22 cellular contexts compared by ENCODE assay signal in genomic region chr6:84445074-84445473, GRCh38.
"Had no signal": no experiment of that assay in that cellular context is flagged by ENCODE, and none has a peak within 500 bp of the region (broad histone marks: within the 10 kb centered on the region; RNA-seq: fewer than 3 reads in every experiment).

No MANE protein-coding gene starts in this region.

- H3K4me3 ChIP-seq: SJSA1 had no signal

- FAIRE-seq: RCC 7860 had no signal

- H3K9ac ChIP-seq: SK-N-SH had no signal

- H3K4me2 ChIP-seq: SK-N-SH had no signal

- DNase-seq: KBM-7, MV-4-11, NCI-H1048, NCI-H1105, NCI-H1436 treated with DMSO at 0.1 percent for 48 hours, NCI-H1694, NCI-H187 treated with DMSO at 0.1 percent for 48 hours, NCI-H2029 treated with DMSO at 0.1 percent for 48 hours, NCI-H2171, NCI-H226, NCI-H446, NCI-H510A, NCI-H524 treated with DMSO at 0.1 percent for 48 hours, NCI-H69, NCI-H774, Right ventricle myocardium superior, RPMI8226, SIG-M5, SK-N-SH, SW 1271 had no signal

- H3K4me1 ChIP-seq: SJSA1 had no signal

- H3K27me3 ChIP-seq: SJSA1 had no signal

- H3K9me3 ChIP-seq: SJSA1, SK-N-SH had no signal

- H3K27ac ChIP-seq: SJSA1 had no signal

- H3K36me3 ChIP-seq: SJSA1 had no signal

- H3K9me2 ChIP-seq: SK-N-SH had no signal
